8 cellular contexts compared by ENCODE assay signal in genomic region chr1:3069491-3070303, GRCh38. TPM values are rescaled to one million over a fixed set of nuclear protein-coding genes. Genes with fewer than 3 reads are reported as not detected.
DNase-seq lines count a peak whose midpoint lies in the region; ATAC-seq and TF ChIP-seq lines count a peak whose summit lies in the region.

No MANE protein-coding gene starts in this region.

- intact Hi-C loops in A673 (cut with micrococcal nuclease; ENCODE audit: unreplicated experiment): no loop called here
- intact Hi-C loops in heart left ventricle (cut with DNase I): loop anchor here (1.0 to 10.0 kb wide), 13 partner anchors 55 to 353 kb away; no protein-coding TSS in a partner anchor

- H3K4me3 ChIP-seq in A673 (ENCODE audit: low read depth, low read length, poor library complexity, severe bottlenecking) (peak overlapping the region; percentile 45), heart left ventricle (peak overlapping the region; percentile 70 to 98 (median 87)), parathyroid adenoma (ENCODE audit: low read depth, low read length) (peak overlapping the region; percentile 67)

- peak overlapping the region; percentile 65 for H3K4me3 Mint-ChIP-seq in activated naive CD8-positive, alpha-beta T cell

- H2AFZ ChIP-seq in parathyroid adenoma: peak overlapping the region; percentile 28

- no peak overlapping the region for H3K9ac ChIP-seq in parathyroid adenoma

- H3K79me2 ChIP-seq in parathyroid adenoma: no peaks in the 10 kb centered on the region

- CTCF ChIA-PET in A673 (lab: Charles Lee): no interaction called here

- no peak overlapping the region for H3K27ac Mint-ChIP-seq in activated naive CD8-positive, alpha-beta T cell

- BruUV-seq in A673 (replicated peaks; lab: Mats Ljungman, UMichigan): no TSS peak

- H3K27ac ChIP-seq in A673 (ENCODE audit: low read depth, low read length, poor library complexity, severe bottlenecking) (no peak overlapping the region), heart left ventricle (peak overlapping the region; percentile 78 to 99 (median 90)), parathyroid adenoma (no peak overlapping the region)

- no peaks in the 10 kb centered on the region for H3K9me3 Mint-ChIP-seq in activated naive CD8-positive, alpha-beta T cell (ENCODE audit: low read depth)

- TF ChIP-seq CTCF in A673 (conservative IDR thresholded peaks at IDR 0.05; ENCODE audit: low read depth, low read length): no peak; the same call in 1 of the 2 replicates
- TF ChIP-seq CTCF in heart left ventricle (IDR thresholded peaks at IDR 0.05): peak in 11 of 12 donors; percentile 14 to 67 (median 47)
- no peak for TF ChIP-seq CTCF in parathyroid adenoma (IDR thresholded peaks at IDR 0.05)

- H3K4me2 ChIP-seq in parathyroid adenoma (ENCODE audit: low read length): peak overlapping the region; percentile 78

- H3K36me3 ChIP-seq in A673 (ENCODE audit: insufficient read depth, low read length, poor library complexity, severe bottlenecking) (no peaks in the 10 kb centered on the region), heart left ventricle (no peaks in the 10 kb centered on the region), parathyroid adenoma (ENCODE audit: control insufficient read depth, insufficient read depth, low read length) (no peaks in the 10 kb centered on the region)

- peaks cover 76% of the 10 kb centered on the region for H3K27me3 ChIP-seq in A673 (replicated peaks; ENCODE audit: insufficient read depth, low read depth, low read length, poor library complexity)
- peaks cover 8 to 90% (median 38%) of the 10 kb centered on the region in 9 donors for H3K27me3 ChIP-seq in heart left ventricle
- H3K27me3 ChIP-seq in parathyroid adenoma (ENCODE audit: control insufficient read depth, insufficient read depth, low read length): no peaks in the 10 kb centered on the region

- TF ChIP-seq POLR2A in heart left ventricle (IDR thresholded peaks at IDR 0.05) (no peak), GM18505 (IDR thresholded peaks at IDR 0.05; ENCODE audit: borderline replicate concordance, extremely low read depth, insufficient read depth, insufficient read length) (no peak)

- WGBS in heart left ventricle, 4 donors: 1% methylated on average over 41 to 90 of the region's 91 CpGs

- H3K9me3 ChIP-seq in A673 (ENCODE audit: low read depth, low read length, poor library complexity, severe bottlenecking): no peaks in the 10 kb centered on the region
- H3K9me3 ChIP-seq in heart left ventricle: no peaks in the 10 kb centered on the region
- no peaks in the 10 kb centered on the region for H3K9me3 ChIP-seq in parathyroid adenoma (ENCODE audit: control insufficient read depth, low read length)

- H3K4me1 ChIP-seq in A673 (ENCODE audit: insufficient read depth, low read length, poor library complexity, severe bottlenecking) (no peaks in the 10 kb centered on the region), heart left ventricle (peaks cover 0 to 84% (median 19%) of the 10 kb centered on the region in 12 donors), parathyroid adenoma (no peaks in the 10 kb centered on the region)

- no peaks in the 10 kb centered on the region for H3K36me3 Mint-ChIP-seq in activated naive CD8-positive, alpha-beta T cell

- peak; percentile 48 for DNase-seq in A673 (ENCODE audit: low spot score)
- peak; percentile 55 for DNase-seq in H4 (ENCODE audit: low spot score)
- DNase-seq in heart left ventricle: peak in 4 of 5 donors; percentile 59 to 69 (median 63)
- DNase-seq in NCI-H1930 (lab: John Stamatoyannopoulos, UW): no peak
- no peak for DNase-seq in stimulated activated CD4-positive, alpha-beta T cell treated with anti-CD3 and anti-CD28 coated beads, Interleukin-1b, Interleukin-23, amount 100 ng/mL, for 48 hours

- POLR2A ChIA-PET in A673 (lab: Charles Lee; ENCODE audit: low non-redundant PET): no interaction called here

- ATAC-seq in heart left ventricle (peak in 3 of 4 donors; percentile 30 to 42 (median 34)), GM18505 (IDR thresholded peaks at IDR 0.05; ENCODE audit: unreplicated experiment) (no peak)

- peaks cover 2% of the 10 kb centered on the region for H3K4me1 Mint-ChIP-seq in activated naive CD8-positive, alpha-beta T cell (ENCODE audit: low read depth)

- peaks cover 5% of the 10 kb centered on the region for H3K27me3 Mint-ChIP-seq in activated naive CD8-positive, alpha-beta T cell

RNA-seq across cellular contexts. Expression of gene PRDM16, which starts 0.7 kb away (rescaled TPM):
- total RNA-seq in A673 (2021) (0.49 and 0.57 TPM in 2 replicates), heart left ventricle (10 to 100 TPM in 7 of 9 donors, 1 to 10 TPM in 2; 6.0 to 22.7 (median 14.4) TPM)
- 0.14 and 0.97 TPM in 2 replicates for total RNA-seq in H4 (2014; rRNA removed; shearing (Covaris generic))
- 10 to 100 TPM; 11.3 to 13.1 TPM for polyA plus RNA-seq in heart left ventricle

RNA-seq across cellular contexts. Expression of gene ACTRT2, which starts 48.4 kb away (rescaled TPM):
- total RNA-seq in A673 (2021) (not detected in 2 replicates), heart left ventricle (not detected)
- total RNA-seq in H4 (2014; rRNA removed; shearing (Covaris generic)): not detected in 2 replicates
- polyA plus RNA-seq in heart left ventricle: not detected

Comparison
In these comparisons a context has a peak if more than half of its experiments do, and no peak if none do; other contexts are left out.
1. DNase-seq: peak in A673 (single experiment), H4 (single experiment) and heart left ventricle (4 of 5); none in NCI-H1930 (0 of 2) and stimulated activated CD4-positive, alpha-beta T cell treated with anti-CD3 and anti-CD28 coated beads, Interleukin-1b, Interleukin-23, amount 100 ng/mL, for 48 hours (single experiment).
2. H3K27ac ChIP-seq: peak in heart left ventricle (12 of 12); none in A673 (single experiment) and parathyroid adenoma (single experiment).
3. CTCF ChIP-seq: peak in heart left ventricle (11 of 12); none in A673 (single experiment) and parathyroid adenoma (single experiment).
4. Peak in every context shown above with its lines, with median percentiles within 50 percentile points of each other: H3K4me3 ChIP-seq.